ENCODE assay signal across 18 cellular contexts in the genomic region with DNA sequence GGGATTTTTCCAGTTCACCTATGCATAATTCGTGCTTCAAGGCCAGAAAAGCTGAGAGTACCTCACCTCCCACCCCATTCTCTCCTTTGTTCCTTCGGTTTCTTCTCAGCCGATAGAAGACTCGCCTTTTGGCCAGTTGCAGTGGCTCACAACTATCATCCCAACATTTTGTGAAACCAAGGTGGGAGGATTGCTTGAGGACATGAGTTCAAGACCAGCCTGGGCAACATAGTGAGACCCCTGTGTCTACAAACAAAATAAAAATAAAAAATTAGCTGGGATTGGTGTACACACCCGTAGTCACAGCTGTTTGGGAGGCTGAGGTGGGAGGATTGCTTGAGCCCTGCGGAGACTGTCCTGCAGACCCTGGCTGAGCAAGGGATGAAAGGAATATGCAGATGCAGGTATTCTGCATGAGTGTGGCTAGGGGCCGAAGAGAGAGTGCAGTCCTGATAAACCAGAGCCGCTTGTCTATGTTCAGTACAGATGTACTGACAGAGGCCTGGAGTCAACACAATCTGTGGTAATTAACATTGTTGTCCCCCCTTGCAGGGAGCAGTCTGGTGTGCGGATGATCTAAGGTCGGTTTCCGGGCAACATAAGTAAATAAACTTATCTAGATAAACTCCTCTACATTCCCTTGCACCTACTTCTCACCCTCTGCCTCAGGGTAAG. TPM values are rescaled to one million over a fixed set of nuclear protein-coding genes. Genes with fewer than 3 reads are reported as not detected.
A peak's percentile ranks its signal among the peaks of the same experiment; 100 is the strongest.
DNase-seq lines count a peak whose midpoint lies in the region; ATAC-seq, FAIRE-seq and TF ChIP-seq lines count a peak whose summit lies in the region.
"Had no signal": no experiment of that assay in that cellular context is flagged by ENCODE, and none has a peak within 500 bp of the region (broad histone marks: within the 10 kb centered on the region; RNA-seq: fewer than 3 reads in every experiment).

No MANE protein-coding gene starts in this region.

- TF ChIP-seq CTCF in bronchial epithelial cell (IDR thresholded peaks at IDR 0.05; ENCODE audit: insufficient read depth, low read length, severe bottlenecking) = no peak
- no peak for TF ChIP-seq CTCF in left lung (IDR thresholded peaks at IDR 0.05)
- TF ChIP-seq CTCF in type B pancreatic cell (conservative IDR thresholded peaks at IDR 0.05) = no peak

- no peak overlapping the region for H3K4me3 Mint-ChIP-seq in type B pancreatic cell
- H3K4me3 Mint-ChIP-seq in stimulated activated effector memory CD8-positive, alpha-beta T cell treated with anti-CD3 and anti-CD28 coated beads, Interleukin-12 subunit alpha, Interleukin-12 subunit beta, amount 100 ng/mL, for 72 hours = no peak overlapping the region
- H3K4me3 Mint-ChIP-seq: activated CD4-positive, alpha-beta memory T cell treated with anti-CD3 and anti-CD28 coated beads for 36 hours had no signal

- H3K27me3 ChIP-seq in bronchial epithelial cell (ENCODE audit: control insufficient read depth, insufficient read depth, low read length) (no peaks in the 10 kb centered on the region), left lung (no peaks in the 10 kb centered on the region)
- H3K27me3 ChIP-seq: esophagus squamous epithelium had no signal

- H3K36me3 ChIP-seq in bronchial epithelial cell (ENCODE audit: control insufficient read depth, insufficient read depth, low read length) = no peaks in the 10 kb centered on the region
- H3K36me3 ChIP-seq in left lung = no peaks in the 10 kb centered on the region
- H3K36me3 ChIP-seq: esophagus squamous epithelium, thoracic aorta had no signal

- H3K27ac Mint-ChIP-seq in type B pancreatic cell = peak overlapping the region; percentile 31
- no peak overlapping the region for H3K27ac Mint-ChIP-seq in stimulated activated effector memory CD8-positive, alpha-beta T cell treated with anti-CD3 and anti-CD28 coated beads, Interleukin-12 subunit alpha, Interleukin-12 subunit beta, amount 100 ng/mL, for 72 hours
- H3K27ac Mint-ChIP-seq: activated CD4-positive, alpha-beta memory T cell treated with anti-CD3 and anti-CD28 coated beads for 36 hours had no signal

- H3K36me3 Mint-ChIP-seq in type B pancreatic cell = no peaks in the 10 kb centered on the region
- H3K36me3 Mint-ChIP-seq in stimulated activated effector memory CD8-positive, alpha-beta T cell treated with anti-CD3 and anti-CD28 coated beads, Interleukin-12 subunit alpha, Interleukin-12 subunit beta, amount 100 ng/mL, for 72 hours = peaks cover 18% of the 10 kb centered on the region
- H3K36me3 Mint-ChIP-seq: activated CD4-positive, alpha-beta memory T cell treated with anti-CD3 and anti-CD28 coated beads for 36 hours; naive B cell had no signal

- H3K4me1 Mint-ChIP-seq in type B pancreatic cell (ENCODE audit: unreplicated experiment) = peaks cover 6% of the 10 kb centered on the region
- H3K4me1 Mint-ChIP-seq in stimulated activated effector memory CD8-positive, alpha-beta T cell treated with anti-CD3 and anti-CD28 coated beads, Interleukin-12 subunit alpha, Interleukin-12 subunit beta, amount 100 ng/mL, for 72 hours = peaks cover 28% of the 10 kb centered on the region

- FAIRE-seq in bronchial epithelial cell (lab: Jason Lieb, UNC) = no peak
- FAIRE-seq: A204.1, D721Med, RCC 7860 had no signal

- H3K27ac ChIP-seq in left lung = no peak overlapping the region
- H3K27ac ChIP-seq: esophagus squamous epithelium, skin epidermis, thoracic aorta had no signal

- H3K4me3 ChIP-seq in bronchial epithelial cell (ENCODE audit: low read depth, low read length) (no peak overlapping the region), left lung (no peak overlapping the region)
- H3K4me3 ChIP-seq: esophagus squamous epithelium, skin epidermis, thoracic aorta had no signal

- no peaks in the 10 kb centered on the region for H3K9me3 Mint-ChIP-seq in type B pancreatic cell
- no peaks in the 10 kb centered on the region for H3K9me3 Mint-ChIP-seq in stimulated activated effector memory CD8-positive, alpha-beta T cell treated with anti-CD3 and anti-CD28 coated beads, Interleukin-12 subunit alpha, Interleukin-12 subunit beta, amount 100 ng/mL, for 72 hours
- H3K9me3 Mint-ChIP-seq: activated CD4-positive, alpha-beta memory T cell treated with anti-CD3 and anti-CD28 coated beads for 36 hours had no signal

- no peaks in the 10 kb centered on the region for H3K27me3 Mint-ChIP-seq in type B pancreatic cell
- H3K27me3 Mint-ChIP-seq: activated CD4-positive, alpha-beta memory T cell treated with anti-CD3 and anti-CD28 coated beads for 36 hours; naive B cell had no signal

- peak; percentile 14 for DNase-seq in NCI-H748 (lab: John Stamatoyannopoulos, UW; ENCODE audit: unreplicated experiment)
- DNase-seq in NCI-H748 treated with DMSO at 0.1 percent for 48 hours (lab: John Stamatoyannopoulos, UW) = no peak
- DNase-seq in bronchial epithelial cell (ENCODE audit: low read depth) = peak; percentile 58
- no peak for DNase-seq in left lung
- DNase-seq in type B pancreatic cell (ENCODE audit: extremely low spot score, unreplicated experiment) = no peak
- no peak for DNase-seq in stimulated activated effector memory CD8-positive, alpha-beta T cell treated with anti-CD3 and anti-CD28 coated beads, Interleukin-12 subunit alpha, Interleukin-12 subunit beta, amount 100 ng/mL, for 72 hours (ENCODE audit: low spot score in 2 of 2)
- DNase-seq: activated CD4-positive, alpha-beta memory T cell treated with anti-CD3 and anti-CD28 coated beads for 36 hours; esophagus squamous epithelium; naive B cell; NCI-H2171; T-helper 2 cell had no signal

- H3K9me3 ChIP-seq in left lung = peaks cover 0 to 4% of the 10 kb centered on the region in 2 donors
- H3K9me3 ChIP-seq: thoracic aorta had no signal

- intact Hi-C loops in left lung (cut with DNase I) = no loop called here

- ATAC-seq in left lung = peak; percentile 84
- ATAC-seq in stimulated activated effector memory CD8-positive, alpha-beta T cell treated with anti-CD3 and anti-CD28 coated beads, Interleukin-12 subunit alpha, Interleukin-12 subunit beta, amount 100 ng/mL, for 72 hours = no peak
- ATAC-seq in GM18868 (IDR thresholded peaks at IDR 0.05; ENCODE audit: unreplicated experiment) = no peak
- ATAC-seq in GM21619 (IDR thresholded peaks at IDR 0.05; ENCODE audit: unreplicated experiment) = no peak

- H3K4me1 ChIP-seq in left lung = peaks cover 0 to 4% of the 10 kb centered on the region in 2 donors

RNA-seq across cellular contexts. Expression of a gene that starts 26.2 kb away (rescaled TPM):
- 14.3 and 18.4 TPM in 2 replicates for total RNA-seq in bronchial epithelial cell
- 100 to 1,000 TPM in 1 of 2 donors, 10 to 100 TPM in 1; 65.8 to 122 TPM for total RNA-seq in left lung
- 9.4 and 11.2 TPM in 2 replicates for total RNA-seq in type B pancreatic cell (ENCODE audit: low replicate concordance)

RNA-seq across cellular contexts. Expression of a gene that starts 31.8 kb away (rescaled TPM):
- total RNA-seq in bronchial epithelial cell (30.0 and 32.9 TPM in 2 replicates), left lung (10 to 100 TPM; 25.7 to 39.0 TPM), type B pancreatic cell (ENCODE audit: low replicate concordance) (13.8 and 21.6 TPM in 2 replicates)

Comparison
In these comparisons a context has a peak if more than half of its experiments do, and no peak if none do; other contexts are left out.
1. DNase-seq: peak in NCI-H748 (single experiment) and bronchial epithelial cell (single experiment); none in NCI-H748 treated with DMSO at 0.1 percent for 48 hours (single experiment), left lung (0 of 2), type B pancreatic cell (single experiment) and stimulated activated effector memory CD8-positive, alpha-beta T cell treated with anti-CD3 and anti-CD28 coated beads, Interleukin-12 subunit alpha, Interleukin-12 subunit beta, amount 100 ng/mL, for 72 hours (0 of 2).